In the genomic region with DNA sequence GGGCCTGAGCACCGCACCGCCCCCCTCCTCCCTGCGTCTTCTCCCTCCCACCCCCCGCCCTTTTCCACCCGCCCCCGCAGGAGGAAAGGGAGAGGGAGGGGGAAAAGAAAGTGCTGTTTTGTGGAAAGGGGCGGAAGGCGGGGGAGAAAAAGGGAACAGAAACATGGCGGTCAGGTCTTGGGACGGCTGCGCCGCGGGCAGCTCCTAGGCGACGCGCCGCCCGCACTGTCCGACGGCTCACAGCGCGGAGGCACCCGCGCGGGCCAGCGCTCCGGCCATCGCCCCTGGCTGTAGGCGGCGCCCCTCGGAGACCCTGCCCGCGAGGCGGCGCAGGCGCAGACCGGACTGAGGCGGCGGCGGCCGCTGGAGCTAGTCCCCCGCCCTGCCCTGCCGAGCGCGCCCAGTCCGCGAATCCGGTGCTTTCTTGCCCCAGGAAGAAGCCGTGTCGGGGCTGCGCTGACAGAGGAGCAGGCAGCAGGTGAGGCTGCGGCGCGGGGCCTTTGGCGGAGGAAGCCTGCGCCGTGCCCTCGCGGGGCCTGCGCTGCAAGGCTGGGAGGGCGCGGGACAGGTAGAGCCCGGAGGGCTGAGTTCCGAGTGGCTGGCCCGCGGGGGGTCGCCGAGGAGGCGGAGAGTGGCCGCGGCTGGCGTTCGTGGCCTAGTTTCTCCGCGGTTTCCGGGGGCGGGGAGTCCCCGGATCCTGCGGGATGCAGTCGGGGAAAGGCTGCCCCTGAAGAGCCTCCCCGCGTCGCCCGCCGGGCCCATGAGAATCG, we compare ENCODE assay signal across 1 cellular context.
TF ChIP-seq lines count a peak whose summit lies in the region.

A gene (plus strand): TSS at position 338 of the 770 bp plus-strand sequence. CDS start 45,482 bp downstream, outside the sequence.

TF ChIP-seq in HepG2, 621 proteins besides CTCF, POLR2A, EP300 and RAD21 (continued from another document and continues in another):
- TF ChIP-seq, protein P1, sequence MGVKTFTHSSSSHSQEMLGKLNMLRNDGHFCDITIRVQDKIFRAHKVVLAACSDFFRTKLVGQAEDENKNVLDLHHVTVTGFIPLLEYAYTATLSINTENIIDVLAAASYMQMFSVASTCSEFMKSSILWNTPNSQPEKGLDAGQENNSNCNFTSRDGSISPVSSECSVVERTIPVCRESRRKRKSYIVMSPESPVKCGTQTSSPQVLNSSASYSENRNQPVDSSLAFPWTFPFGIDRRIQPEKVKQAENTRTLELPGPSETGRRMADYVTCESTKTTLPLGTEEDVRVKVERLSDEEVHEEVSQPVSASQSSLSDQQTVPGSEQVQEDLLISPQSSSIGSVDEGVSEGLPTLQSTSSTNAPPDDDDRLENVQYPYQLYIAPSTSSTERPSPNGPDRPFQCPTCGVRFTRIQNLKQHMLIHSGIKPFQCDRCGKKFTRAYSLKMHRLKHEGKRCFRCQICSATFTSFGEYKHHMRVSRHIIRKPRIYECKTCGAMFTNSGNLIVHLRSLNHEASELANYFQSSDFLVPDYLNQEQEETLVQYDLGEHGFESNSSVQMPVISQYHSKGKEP (CRISPR knock-in tag; IDR thresholded peaks at IDR 0.05) = no peak
- peak; percentile 69; the same call in 1 of the 2 replicates for TF ChIP-seq ZNF232 (CRISPR knock-in tag; IDR thresholded peaks at IDR 0.05; ENCODE audit: borderline replicate concordance)
- no peak for TF ChIP-seq RORA (CRISPR knock-in tag; IDR thresholded peaks at IDR 0.05)
- TF ChIP-seq, protein P2, sequence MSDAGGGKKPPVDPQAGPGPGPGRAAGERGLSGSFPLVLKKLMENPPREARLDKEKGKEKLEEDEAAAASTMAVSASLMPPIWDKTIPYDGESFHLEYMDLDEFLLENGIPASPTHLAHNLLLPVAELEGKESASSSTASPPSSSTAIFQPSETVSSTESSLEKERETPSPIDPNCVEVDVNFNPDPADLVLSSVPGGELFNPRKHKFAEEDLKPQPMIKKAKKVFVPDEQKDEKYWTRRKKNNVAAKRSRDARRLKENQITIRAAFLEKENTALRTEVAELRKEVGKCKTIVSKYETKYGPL (CRISPR knock-in tag; IDR thresholded peaks at IDR 0.05) = no peak
- 0 out of 2 replicates have a peak, but pooled peaks have one; percentile 33 for TF ChIP-seq NR2F2 (IDR thresholded peaks at IDR 0.05; ENCODE audit: borderline replicate concordance, low read depth)
- TF ChIP-seq ZFP1 (CRISPR knock-in tag; IDR thresholded peaks at IDR 0.05) = no peak
- 0 out of 2 replicates have a peak, but pooled peaks have one; percentile 39 for TF ChIP-seq MTF1 (CRISPR knock-in tag; IDR thresholded peaks at IDR 0.05)
- peak; percentile 94 for TF ChIP-seq ZNF547 (CRISPR knock-in tag; IDR thresholded peaks at IDR 0.05)
- TF ChIP-seq, protein P3, sequence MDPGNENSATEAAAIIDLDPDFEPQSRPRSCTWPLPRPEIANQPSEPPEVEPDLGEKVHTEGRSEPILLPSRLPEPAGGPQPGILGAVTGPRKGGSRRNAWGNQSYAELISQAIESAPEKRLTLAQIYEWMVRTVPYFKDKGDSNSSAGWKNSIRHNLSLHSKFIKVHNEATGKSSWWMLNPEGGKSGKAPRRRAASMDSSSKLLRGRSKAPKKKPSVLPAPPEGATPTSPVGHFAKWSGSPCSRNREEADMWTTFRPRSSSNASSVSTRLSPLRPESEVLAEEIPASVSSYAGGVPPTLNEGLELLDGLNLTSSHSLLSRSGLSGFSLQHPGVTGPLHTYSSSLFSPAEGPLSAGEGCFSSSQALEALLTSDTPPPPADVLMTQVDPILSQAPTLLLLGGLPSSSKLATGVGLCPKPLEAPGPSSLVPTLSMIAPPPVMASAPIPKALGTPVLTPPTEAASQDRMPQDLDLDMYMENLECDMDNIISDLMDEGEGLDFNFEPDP (CRISPR knock-in tag; conservative IDR thresholded peaks at IDR 0.05) = 0 out of 2 replicates have a peak, but pooled peaks have one; percentile 86
- TF ChIP-seq ZNF772 (CRISPR knock-in tag; IDR thresholded peaks at IDR 0.05) = peak; percentile 86
- TF ChIP-seq HMG20B (CRISPR knock-in tag; conservative IDR thresholded peaks at IDR 0.05) = no peak
- TF ChIP-seq, protein P4, sequence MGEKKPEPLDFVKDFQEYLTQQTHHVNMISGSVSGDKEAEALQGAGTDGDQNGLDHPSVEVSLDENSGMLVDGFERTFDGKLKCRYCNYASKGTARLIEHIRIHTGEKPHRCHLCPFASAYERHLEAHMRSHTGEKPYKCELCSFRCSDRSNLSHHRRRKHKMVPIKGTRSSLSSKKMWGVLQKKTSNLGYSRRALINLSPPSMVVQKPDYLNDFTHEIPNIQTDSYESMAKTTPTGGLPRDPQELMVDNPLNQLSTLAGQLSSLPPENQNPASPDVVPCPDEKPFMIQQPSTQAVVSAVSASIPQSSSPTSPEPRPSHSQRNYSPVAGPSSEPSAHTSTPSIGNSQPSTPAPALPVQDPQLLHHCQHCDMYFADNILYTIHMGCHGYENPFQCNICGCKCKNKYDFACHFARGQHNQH (CRISPR knock-in tag; IDR thresholded peaks at IDR 0.05) = peak; percentile 29; the same call in 1 of the 2 replicates
- TF ChIP-seq, protein P5, sequence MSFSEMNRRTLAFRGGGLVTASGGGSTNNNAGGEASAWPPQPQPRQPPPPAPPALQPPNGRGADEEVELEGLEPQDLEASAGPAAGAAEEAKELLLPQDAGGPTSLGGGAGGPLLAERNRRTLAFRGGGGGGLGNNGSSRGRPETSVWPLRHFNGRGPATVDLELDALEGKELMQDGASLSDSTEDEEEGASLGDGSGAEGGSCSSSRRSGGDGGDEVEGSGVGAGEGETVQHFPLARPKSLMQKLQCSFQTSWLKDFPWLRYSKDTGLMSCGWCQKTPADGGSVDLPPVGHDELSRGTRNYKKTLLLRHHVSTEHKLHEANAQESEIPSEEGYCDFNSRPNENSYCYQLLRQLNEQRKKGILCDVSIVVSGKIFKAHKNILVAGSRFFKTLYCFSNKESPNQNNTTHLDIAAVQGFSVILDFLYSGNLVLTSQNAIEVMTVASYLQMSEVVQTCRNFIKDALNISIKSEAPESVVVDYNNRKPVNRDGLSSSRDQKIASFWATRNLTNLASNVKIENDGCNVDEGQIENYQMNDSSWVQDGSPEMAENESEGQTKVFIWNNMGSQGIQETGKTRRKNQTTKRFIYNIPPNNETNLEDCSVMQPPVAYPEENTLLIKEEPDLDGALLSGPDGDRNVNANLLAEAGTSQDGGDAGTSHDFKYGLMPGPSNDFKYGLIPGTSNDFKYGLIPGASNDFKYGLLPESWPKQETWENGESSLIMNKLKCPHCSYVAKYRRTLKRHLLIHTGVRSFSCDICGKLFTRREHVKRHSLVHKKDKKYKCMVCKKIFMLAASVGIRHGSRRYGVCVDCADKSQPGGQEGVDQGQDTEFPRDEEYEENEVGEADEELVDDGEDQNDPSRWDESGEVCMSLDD (CRISPR knock-in tag; IDR thresholded peaks at IDR 0.05; ENCODE audit: borderline replicate concordance) = 0 out of 2 replicates have a peak, but pooled peaks have one; percentile 59
- peak; percentile 79 for TF ChIP-seq ZMYM4 (CRISPR knock-in tag; IDR thresholded peaks at IDR 0.05)
- peak; percentile 65 for TF ChIP-seq SKI (IDR thresholded peaks at IDR 0.05; ENCODE audit: partially characterized antibody)
- peak; percentile 88; the same call in 1 of the 2 replicates for TF ChIP-seq GLI4 (CRISPR knock-in tag; IDR thresholded peaks at IDR 0.05; ENCODE audit: borderline replicate concordance)
- TF ChIP-seq FOSL1 (CRISPR knock-in tag; IDR thresholded peaks at IDR 0.05; ENCODE audit: borderline replicate concordance) = 0 out of 2 replicates have a peak, but pooled peaks have one; percentile 26
- TF ChIP-seq, protein P6, sequence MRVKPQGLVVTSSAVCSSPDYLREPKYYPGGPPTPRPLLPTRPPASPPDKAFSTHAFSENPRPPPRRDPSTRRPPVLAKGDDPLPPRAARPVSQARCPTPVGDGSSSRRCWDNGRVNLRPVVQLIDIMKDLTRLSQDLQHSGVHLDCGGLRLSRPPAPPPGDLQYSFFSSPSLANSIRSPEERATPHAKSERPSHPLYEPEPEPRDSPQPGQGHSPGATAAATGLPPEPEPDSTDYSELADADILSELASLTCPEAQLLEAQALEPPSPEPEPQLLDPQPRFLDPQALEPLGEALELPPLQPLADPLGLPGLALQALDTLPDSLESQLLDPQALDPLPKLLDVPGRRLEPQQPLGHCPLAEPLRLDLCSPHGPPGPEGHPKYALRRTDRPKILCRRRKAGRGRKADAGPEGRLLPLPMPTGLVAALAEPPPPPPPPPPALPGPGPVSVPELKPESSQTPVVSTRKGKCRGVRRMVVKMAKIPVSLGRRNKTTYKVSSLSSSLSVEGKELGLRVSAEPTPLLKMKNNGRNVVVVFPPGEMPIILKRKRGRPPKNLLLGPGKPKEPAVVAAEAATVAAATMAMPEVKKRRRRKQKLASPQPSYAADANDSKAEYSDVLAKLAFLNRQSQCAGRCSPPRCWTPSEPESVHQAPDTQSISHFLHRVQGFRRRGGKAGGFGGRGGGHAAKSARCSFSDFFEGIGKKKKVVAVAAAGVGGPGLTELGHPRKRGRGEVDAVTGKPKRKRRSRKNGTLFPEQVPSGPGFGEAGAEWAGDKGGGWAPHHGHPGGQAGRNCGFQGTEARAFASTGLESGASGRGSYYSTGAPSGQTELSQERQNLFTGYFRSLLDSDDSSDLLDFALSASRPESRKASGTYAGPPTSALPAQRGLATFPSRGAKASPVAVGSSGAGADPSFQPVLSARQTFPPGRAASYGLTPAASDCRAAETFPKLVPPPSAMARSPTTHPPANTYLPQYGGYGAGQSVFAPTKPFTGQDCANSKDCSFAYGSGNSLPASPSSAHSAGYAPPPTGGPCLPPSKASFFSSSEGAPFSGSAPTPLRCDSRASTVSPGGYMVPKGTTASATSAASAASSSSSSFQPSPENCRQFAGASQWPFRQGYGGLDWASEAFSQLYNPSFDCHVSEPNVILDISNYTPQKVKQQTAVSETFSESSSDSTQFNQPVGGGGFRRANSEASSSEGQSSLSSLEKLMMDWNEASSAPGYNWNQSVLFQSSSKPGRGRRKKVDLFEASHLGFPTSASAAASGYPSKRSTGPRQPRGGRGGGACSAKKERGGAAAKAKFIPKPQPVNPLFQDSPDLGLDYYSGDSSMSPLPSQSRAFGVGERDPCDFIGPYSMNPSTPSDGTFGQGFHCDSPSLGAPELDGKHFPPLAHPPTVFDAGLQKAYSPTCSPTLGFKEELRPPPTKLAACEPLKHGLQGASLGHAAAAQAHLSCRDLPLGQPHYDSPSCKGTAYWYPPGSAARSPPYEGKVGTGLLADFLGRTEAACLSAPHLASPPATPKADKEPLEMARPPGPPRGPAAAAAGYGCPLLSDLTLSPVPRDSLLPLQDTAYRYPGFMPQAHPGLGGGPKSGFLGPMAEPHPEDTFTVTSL (CRISPR knock-in tag; IDR thresholded peaks at IDR 0.05; ENCODE audit: borderline replicate concordance) = 0 out of 2 replicates have a peak, but pooled peaks have one; percentile 33
- peak; percentile 80 for TF ChIP-seq SP4 (CRISPR knock-in tag; IDR thresholded peaks at IDR 0.05)
- no peak for TF ChIP-seq TRIM24 (CRISPR knock-in tag; IDR thresholded peaks at IDR 0.05)
- TF ChIP-seq ZNF883 (CRISPR knock-in tag; IDR thresholded peaks at IDR 0.05; ENCODE audit: not compliant biosample characterization) = peak; percentile 45
- TF ChIP-seq PHF21A (CRISPR knock-in tag; IDR thresholded peaks at IDR 0.05) = peak; percentile 62; the same call in 1 of the 2 replicates
- no peak; the same call in 1 of the 2 replicates for TF ChIP-seq ZNF709 (CRISPR knock-in tag; IDR thresholded peaks at IDR 0.05)
- TF ChIP-seq SOX5 (CRISPR knock-in tag; IDR thresholded peaks at IDR 0.05; ENCODE audit: borderline replicate concordance) = 0 out of 2 replicates have a peak, but pooled peaks have one; percentile 25
- peak; percentile 51; the same call in 1 of the 2 replicates for TF ChIP-seq ESRRA (CRISPR knock-in tag; IDR thresholded peaks at IDR 0.05; ENCODE audit: low read depth)
- TF ChIP-seq, protein P7, sequence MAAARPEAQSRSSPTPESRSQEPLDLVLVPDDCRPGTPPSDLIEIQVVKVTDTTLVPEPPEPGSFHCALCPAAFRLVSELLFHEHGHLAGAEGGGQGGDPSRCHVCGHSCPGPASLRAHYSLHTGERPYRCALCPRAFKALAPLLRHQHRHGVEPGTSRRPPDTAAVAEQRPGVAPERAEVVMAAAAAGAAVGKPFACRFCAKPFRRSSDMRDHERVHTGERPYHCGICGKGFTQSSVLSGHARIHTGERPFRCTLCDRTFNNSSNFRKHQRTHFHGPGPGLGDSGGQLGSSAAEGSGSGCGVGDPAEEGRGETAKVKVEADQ (CRISPR knock-in tag; IDR thresholded peaks at IDR 0.05; ENCODE audit: borderline replicate concordance) = no peak
- no peak for TF ChIP-seq ZNF180 (CRISPR knock-in tag; IDR thresholded peaks at IDR 0.05; ENCODE audit: borderline replicate concordance, low read depth)
- TF ChIP-seq, protein P8, sequence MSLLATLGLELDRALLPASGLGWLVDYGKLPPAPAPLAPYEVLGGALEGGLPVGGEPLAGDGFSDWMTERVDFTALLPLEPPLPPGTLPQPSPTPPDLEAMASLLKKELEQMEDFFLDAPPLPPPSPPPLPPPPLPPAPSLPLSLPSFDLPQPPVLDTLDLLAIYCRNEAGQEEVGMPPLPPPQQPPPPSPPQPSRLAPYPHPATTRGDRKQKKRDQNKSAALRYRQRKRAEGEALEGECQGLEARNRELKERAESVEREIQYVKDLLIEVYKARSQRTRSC (CRISPR knock-in tag; IDR thresholded peaks at IDR 0.05; ENCODE audit: low read depth) = no peak
- TF ChIP-seq ZNF790 (CRISPR knock-in tag; IDR thresholded peaks at IDR 0.05; ENCODE audit: borderline replicate concordance) = no peak
- no peak for TF ChIP-seq CBX2 (IDR thresholded peaks at IDR 0.05; ENCODE audit: low read depth, low read length)
- TF ChIP-seq CBX2 (CRISPR knock-in tag; IDR thresholded peaks at IDR 0.05; ENCODE audit: low read depth) = no peak
- peak; percentile 45; the same call in 1 of the 2 replicates for TF ChIP-seq ZBTB7A (CRISPR knock-in tag; IDR thresholded peaks at IDR 0.05)
- TF ChIP-seq YEATS2 (CRISPR knock-in tag; IDR thresholded peaks at IDR 0.05; ENCODE audit: borderline replicate concordance) = 0 out of 2 replicates have a peak, but pooled peaks have one; percentile 29
- peak; percentile 59; the same call in 1 of the 2 replicates for TF ChIP-seq NKX3-1 (CRISPR knock-in tag; IDR thresholded peaks at IDR 0.05)
- no peak for TF ChIP-seq HDAC6 (IDR thresholded peaks at IDR 0.05; ENCODE audit: low read depth, low read length)
- TF ChIP-seq, protein P9, sequence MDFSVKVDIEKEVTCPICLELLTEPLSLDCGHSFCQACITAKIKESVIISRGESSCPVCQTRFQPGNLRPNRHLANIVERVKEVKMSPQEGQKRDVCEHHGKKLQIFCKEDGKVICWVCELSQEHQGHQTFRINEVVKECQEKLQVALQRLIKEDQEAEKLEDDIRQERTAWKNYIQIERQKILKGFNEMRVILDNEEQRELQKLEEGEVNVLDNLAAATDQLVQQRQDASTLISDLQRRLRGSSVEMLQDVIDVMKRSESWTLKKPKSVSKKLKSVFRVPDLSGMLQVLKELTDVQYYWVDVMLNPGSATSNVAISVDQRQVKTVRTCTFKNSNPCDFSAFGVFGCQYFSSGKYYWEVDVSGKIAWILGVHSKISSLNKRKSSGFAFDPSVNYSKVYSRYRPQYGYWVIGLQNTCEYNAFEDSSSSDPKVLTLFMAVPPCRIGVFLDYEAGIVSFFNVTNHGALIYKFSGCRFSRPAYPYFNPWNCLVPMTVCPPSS (IDR thresholded peaks at IDR 0.05) = no peak
- TF ChIP-seq PRMT3 (CRISPR knock-in tag; IDR thresholded peaks at IDR 0.05; ENCODE audit: borderline replicate concordance, low read depth) = peak; percentile 45; the same call in 1 of the 2 replicates
- 0 out of 2 replicates have a peak, but pooled peaks have one; percentile 56 for TF ChIP-seq NFATC3 (CRISPR knock-in tag; IDR thresholded peaks at IDR 0.05)
